18 cellular contexts compared by ENCODE assay signal in the genomic region with DNA sequence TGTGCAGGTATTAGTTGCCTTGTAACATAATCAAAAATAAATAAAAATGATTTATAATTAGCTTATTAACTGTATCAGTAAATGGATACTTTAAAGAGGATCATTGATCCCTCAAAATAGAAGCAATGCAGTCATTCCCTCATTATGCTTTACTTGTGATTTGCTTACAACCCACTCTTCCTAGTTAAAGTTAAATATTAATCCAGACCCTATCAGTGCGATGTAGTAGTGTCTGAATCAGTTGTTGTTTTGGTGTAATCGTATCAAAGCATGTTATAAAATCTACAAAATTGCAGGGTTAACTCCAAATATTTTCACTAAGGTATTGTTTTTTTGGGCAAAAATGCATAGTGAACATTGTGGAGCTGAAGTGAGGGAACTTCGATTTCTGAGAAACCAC.
A peak's percentile ranks its signal among the peaks of the same experiment; 100 is the strongest.
DNase-seq lines count a peak whose midpoint lies in the region; ATAC-seq, FAIRE-seq and TF ChIP-seq lines count a peak whose summit lies in the region.
"Had no signal": no experiment of that assay in that cellular context is flagged by ENCODE, and none has a peak within 500 bp of the region (broad histone marks: within the 10 kb centered on the region; RNA-seq: fewer than 3 reads in every experiment).

No MANE protein-coding gene starts in this region.

- H3K9ac ChIP-seq in BLaER1 treated with 17β-estradiol and CSF1 and Interleukin-3, amounts not matched to agents 10 nM and 100 nM: no peak overlapping the region

- no peak overlapping the region for H3K4me3 Mint-ChIP-seq in activated naive CD8-positive, alpha-beta T cell treated with anti-CD3 and anti-CD28 coated beads, Interleukin-2, amount 50 U/mL, for 24 hours
- H3K4me3 Mint-ChIP-seq in nephron: no peak overlapping the region
- H3K4me3 Mint-ChIP-seq: activated B cell treated with CpG ODN at 0.5 μM for 24 hours had no signal

- H3K27ac Mint-ChIP-seq in activated naive CD8-positive, alpha-beta T cell treated with anti-CD3 and anti-CD28 coated beads, Interleukin-2, amount 50 U/mL, for 24 hours: peak overlapping the region; percentile 29
- peak overlapping the region in 2 of 3 experiments; percentile 24 to 62 for H3K27ac Mint-ChIP-seq in nephron
- H3K27ac Mint-ChIP-seq: activated B cell treated with CpG ODN at 0.5 μM for 24 hours had no signal

- H3K4me1 ChIP-seq in BLaER1 treated with 17β-estradiol and CSF1 and Interleukin-3, amounts not matched to agents 10 nM and 100 nM: peaks cover 96 to 100% (median 100%) of the 10 kb centered on the region in 10 experiments

- H3K4me3 ChIP-seq in BLaER1 treated with 17β-estradiol and CSF1 and Interleukin-3, amounts not matched to agents 10 nM and 100 nM: no peak overlapping the region
- H3K4me3 ChIP-seq: cardiac muscle cell, K562, SJCRH30, testis had no signal

- H3K27me3 ChIP-seq in BLaER1 treated with 17β-estradiol and CSF1 and Interleukin-3, amounts not matched to agents 10 nM and 100 nM: no peaks in the 10 kb centered on the region
- H3K27me3 ChIP-seq: cardiac muscle cell, neutrophil, SJCRH30, testis had no signal

- ATAC-seq in HG02678 (IDR thresholded peaks at IDR 0.05; ENCODE audit: unreplicated experiment): peak; percentile 23
- no peak for ATAC-seq in activated naive CD8-positive, alpha-beta T cell treated with anti-CD3 and anti-CD28 coated beads, Interleukin-2, amount 50 U/mL, for 24 hours
- ATAC-seq in HG03045 (IDR thresholded peaks at IDR 0.05; ENCODE audit: unreplicated experiment): no peak
- ATAC-seq: esophagus mucosa, K562 had no signal

- FAIRE-seq in H54 (lab: Jason Lieb, UNC): no peak
- FAIRE-seq: GM18507 had no signal

- peaks cover 92% of the 10 kb centered on the region for H3K4me1 Mint-ChIP-seq in activated naive CD8-positive, alpha-beta T cell treated with anti-CD3 and anti-CD28 coated beads, Interleukin-2, amount 50 U/mL, for 24 hours
- peaks cover 83% of the 10 kb centered on the region for H3K4me1 Mint-ChIP-seq in nephron

- H3K4me2 ChIP-seq in BLaER1 treated with 17β-estradiol and CSF1 and Interleukin-3, amounts not matched to agents 10 nM and 100 nM: peak overlapping the region; percentile 67 to 98 (median 85); a peak in 14 of 22 replicates

- no peak overlapping the region for H3K27ac ChIP-seq in BLaER1 treated with 17β-estradiol and CSF1 and Interleukin-3, amounts not matched to agents 10 nM and 100 nM
- H3K27ac ChIP-seq: cardiac muscle cell, neutrophil, SJCRH30, testis had no signal

- peaks cover 89 to 100% (median 99%) of the 10 kb centered on the region in 11 experiments for H4K20me1 ChIP-seq in BLaER1 treated with 17β-estradiol and CSF1 and Interleukin-3, amounts not matched to agents 10 nM and 100 nM

- peaks cover 27% of the 10 kb centered on the region for H3K36me3 Mint-ChIP-seq in activated naive CD8-positive, alpha-beta T cell treated with anti-CD3 and anti-CD28 coated beads, Interleukin-2, amount 50 U/mL, for 24 hours (ENCODE audit: low read depth)
- H3K36me3 Mint-ChIP-seq in nephron (ENCODE audit: low read depth): peaks cover 10% of the 10 kb centered on the region

- H3K9me3 Mint-ChIP-seq in activated naive CD8-positive, alpha-beta T cell treated with anti-CD3 and anti-CD28 coated beads, Interleukin-2, amount 50 U/mL, for 24 hours: no peaks in the 10 kb centered on the region
- H3K9me3 Mint-ChIP-seq in nephron: no peaks in the 10 kb centered on the region
- H3K9me3 Mint-ChIP-seq: activated B cell treated with CpG ODN at 0.5 μM for 24 hours had no signal

- no peaks in the 10 kb centered on the region for H3K9me3 ChIP-seq in BLaER1 treated with 17β-estradiol and CSF1 and Interleukin-3, amounts not matched to agents 10 nM and 100 nM (replicated peaks in 1 of 11)
- H3K9me3 ChIP-seq: neutrophil, SJCRH30, testis had no signal

- TF ChIP-seq CTCF in nephron (IDR thresholded peaks at IDR 0.05; ENCODE audit: unreplicated experiment in 3 of 3): no peak

- no peaks in the 10 kb centered on the region for H3K27me3 Mint-ChIP-seq in activated naive CD8-positive, alpha-beta T cell treated with anti-CD3 and anti-CD28 coated beads, Interleukin-2, amount 50 U/mL, for 24 hours
- no peaks in the 10 kb centered on the region for H3K27me3 Mint-ChIP-seq in nephron (ENCODE audit: low read depth)
- H3K27me3 Mint-ChIP-seq: activated B cell treated with CpG ODN at 0.5 μM for 24 hours had no signal

- DNase-seq in activated naive CD8-positive, alpha-beta T cell treated with anti-CD3 and anti-CD28 coated beads, Interleukin-2, amount 50 U/mL, for 24 hours: no peak
- DNase-seq in H54 (ENCODE audit: insufficient read length, low spot score): no peak
- no peak for DNase-seq in midbrain (lab: John Stamatoyannopoulos, UW)
- DNase-seq: activated B cell treated with CpG ODN at 0.5 μM for 24 hours; activated CD8-positive, alpha-beta memory T cell treated with anti-CD3 and anti-CD28 coated beads for 24 hours; amniotic stem cell; COR-L47; SJCRH30; testis had no signal

- peaks cover 7 to 34% (median 16%) of the 10 kb centered on the region in 11 experiments; a peak in 16 of 22 replicates for H3K36me3 ChIP-seq in BLaER1 treated with 17β-estradiol and CSF1 and Interleukin-3, amounts not matched to agents 10 nM and 100 nM
- H3K36me3 ChIP-seq: cardiac muscle cell, SJCRH30 had no signal

- TF ChIP-seq POLR2A in H54 (IDR thresholded peaks at IDR 0.05; ENCODE audit: low read depth, low read length): no peak
